ENCODE assay signal across 8 cellular contexts in genomic region chr12:54017027-54017788, GRCh38. TPM values are rescaled to one million over a fixed set of nuclear protein-coding genes. Genes with fewer than 3 reads are reported as not detected.
A peak's percentile ranks its signal among the peaks of the same experiment; 100 is the strongest.
DNase-seq lines count a peak whose midpoint lies in the region; ATAC-seq, FAIRE-seq and TF ChIP-seq lines count a peak whose summit lies in the region.

No MANE protein-coding gene starts in this region.

- H3K4ac ChIP-seq in H1 (replicated peaks; ENCODE audit: insufficient read length, low read depth, low read length): no peak overlapping the region

- DNase-seq in CD4-positive, CD25-positive, alpha-beta regulatory T cell: no peak
- DNase-seq in H1 (ENCODE audit: low read depth in 1 of 2, low spot score in 2 of 2): peak in 1 of 2 experiments; percentile 56
- no peak for DNase-seq in occipital lobe (lab: John Stamatoyannopoulos, UW)
- no peak for DNase-seq in AG20443 (ENCODE audit: low spot score)

- no peak overlapping the region for H2BK20ac ChIP-seq in H1 (ENCODE audit: low read length)

- no peak overlapping the region for H3K14ac ChIP-seq in H1 (ENCODE audit: insufficient read length)

- H3K9ac ChIP-seq in OCI-LY3 (ENCODE audit: low read length) (peak overlapping the region; percentile 78), H1 (replicated peaks in 1 of 4; ENCODE audit: extremely low read depth in 1 of 4, low read depth in 3 of 4, low read length in 3 of 4) (no peak overlapping the region)

- H4K5ac ChIP-seq in H1 (ENCODE audit: insufficient read length, low read depth, low read length): no peak overlapping the region

- peak overlapping the region in 2 of 3 donors; percentile 67 to 86 for H3K27ac Mint-ChIP-seq in CD4-positive, CD25-positive, alpha-beta regulatory T cell
- H3K27ac Mint-ChIP-seq in nephron: peak overlapping the region; percentile 93 to 97 (median 95)

- no peak for TF ChIP-seq EP300 in H1 (IDR thresholded peaks at IDR 0.05; ENCODE audit: borderline replicate concordance in 1 of 2, low read depth in 2 of 2, low read length in 2 of 2)

- H3K36me3 Mint-ChIP-seq in CD4-positive, CD25-positive, alpha-beta regulatory T cell: no peaks in the 10 kb centered on the region
- peaks cover 3% of the 10 kb centered on the region for H3K36me3 Mint-ChIP-seq in nephron (ENCODE audit: low read depth)

- ATAC-seq in CD4-positive, CD25-positive, alpha-beta regulatory T cell (ENCODE audit: low read depth in 2 of 2): peak; percentile 7 to 26
- ATAC-seq in GM19025 (IDR thresholded peaks at IDR 0.05; ENCODE audit: low read depth, unreplicated experiment): peak; percentile 12
- peak; percentile 33 for ATAC-seq in HG03280 (IDR thresholded peaks at IDR 0.05; ENCODE audit: unreplicated experiment)

- peaks cover 0 to 35% (median 15%) of the 10 kb centered on the region in 4 donors for H3K4me1 Mint-ChIP-seq in CD4-positive, CD25-positive, alpha-beta regulatory T cell
- H3K4me1 Mint-ChIP-seq in nephron: peaks cover 62% of the 10 kb centered on the region

- no peaks in the 10 kb centered on the region for H3K9me3 ChIP-seq in CD4-positive, CD25-positive, alpha-beta regulatory T cell (ENCODE audit: control insufficient read depth in 2 of 2, low read length in 2 of 2)
- H3K9me3 ChIP-seq in OCI-LY3 (ENCODE audit: insufficient read depth, low read length) (no peaks in the 10 kb centered on the region), H1 (ENCODE audit: insufficient read depth in 2 of 2, low read depth in 1 of 2, low read length in 1 of 2) (no peaks in the 10 kb centered on the region)

- H3K27me3 Mint-ChIP-seq in CD4-positive, CD25-positive, alpha-beta regulatory T cell: peaks cover 93% of the 10 kb centered on the region
- peaks cover 23% of the 10 kb centered on the region for H3K27me3 Mint-ChIP-seq in nephron (ENCODE audit: low read depth)

- no peak overlapping the region for H3K23ac ChIP-seq in H1 (ENCODE audit: insufficient read length)

- no peaks in the 10 kb centered on the region for H3K36me3 ChIP-seq in CD4-positive, CD25-positive, alpha-beta regulatory T cell (ENCODE audit: control insufficient read depth, insufficient read depth, low read length)
- H3K36me3 ChIP-seq in OCI-LY3 (replicated peaks; ENCODE audit: low read depth, low read length) (no peaks in the 10 kb centered on the region), H1 (ENCODE audit: control insufficient read depth in 2 of 4, insufficient read depth in 4 of 4, low read length in 3 of 4) (no peaks in the 10 kb centered on the region; a peak in 1 of 8 replicates)

- H3K79me1 ChIP-seq in H1 (ENCODE audit: low read depth, low read length): no peaks in the 10 kb centered on the region

- no peak overlapping the region for H2BK12ac ChIP-seq in H1 (ENCODE audit: low read depth, low read length)

- CTCF ChIA-PET in H1 (lab: Charles Lee; ENCODE audit: partially characterized antibody): interaction anchor here (0.7 to 3.8 kb wide), 17 partner anchors 8 to 198 kb away, joined by 3 to 50 read pairs (median 4); partner anchors contain the start of genes HOXC12, HOXC5, HOXC8 and HOXC9

- no peak overlapping the region for H3K56ac ChIP-seq in H1 (replicated peaks; ENCODE audit: insufficient read length, low read depth, low read length)

- no peak for TF ChIP-seq RAD21 in H1 (IDR thresholded peaks at IDR 0.05 in 1 of 2, conservative IDR thresholded peaks at IDR 0.05 in 1 of 2; ENCODE audit: low read depth in 2 of 2, low read length in 2 of 2)

- H2AFZ ChIP-seq in OCI-LY3 (ENCODE audit: low read depth, low read length): peak overlapping the region; percentile 62
- no peak overlapping the region for H2AFZ ChIP-seq in H1 (ENCODE audit: low read length)

- H3K27me3 ChIP-seq in CD4-positive, CD25-positive, alpha-beta regulatory T cell (ENCODE audit: control insufficient read depth, insufficient read depth, low read length): peaks cover 51% of the 10 kb centered on the region
- H3K27me3 ChIP-seq in OCI-LY3 (ENCODE audit: low read depth, low read length) (0 out of 2 replicates have a peak, but pooled peaks cover 10% of the 10 kb centered on the region), H1 (replicated peaks in 1 of 4; ENCODE audit: control insufficient read depth in 3 of 4, extremely low read depth in 1 of 4, insufficient read depth in 3 of 4, low read length in 3 of 4) (peaks cover 93 to 100% (median 100%) of the 10 kb centered on the region in 4 experiments)

- H3K23me2 ChIP-seq in H1 (ENCODE audit: low read depth, low read length): peaks cover 3% of the 10 kb centered on the region; the same call in 1 of the 2 replicates

- peaks cover 0 to 8% (median 0%) of the 10 kb centered on the region in 7 donors for H3K9me3 Mint-ChIP-seq in CD4-positive, CD25-positive, alpha-beta regulatory T cell
- H3K9me3 Mint-ChIP-seq in nephron: no peaks in the 10 kb centered on the region

- no peak overlapping the region for H3K27ac ChIP-seq in CD4-positive, CD25-positive, alpha-beta regulatory T cell (ENCODE audit: insufficient read depth, low read length, poor library complexity, severe bottlenecking)
- H3K27ac ChIP-seq in OCI-LY3 (ENCODE audit: low read length) (peak overlapping the region; percentile 78), H1 (ENCODE audit: low read depth, low read length) (no peak overlapping the region)

- no peaks in the 10 kb centered on the region for H4K20me1 ChIP-seq in OCI-LY3 (ENCODE audit: insufficient read depth, low read length)
- H4K20me1 ChIP-seq in H1 (replicated peaks in 1 of 2; ENCODE audit: control insufficient read depth in 1 of 2, insufficient read depth in 2 of 2, low read length in 2 of 2): peaks cover 6 to 43% of the 10 kb centered on the region in 2 experiments

- WGBS in H1 (ENCODE audit: extremely low coverage in 1 of 2, insufficient coverage in 1 of 2, insufficient read length in 1 of 2, insufficient replicate concordance in 2 of 2, low coverage in 1 of 2, low lambda C conversion rate in 2 of 2, missing lambda C conversion rate in 1 of 2), 2 experiments: 4% methylated on average over 23 of the region's 24 CpGs; no CpG with 5 or more reads in 1 of the 2 experiments

- H3K4me1 ChIP-seq in CD4-positive, CD25-positive, alpha-beta regulatory T cell (ENCODE audit: control insufficient read depth, insufficient read depth, low read length, poor library complexity, severe bottlenecking): peaks cover 25% of the 10 kb centered on the region
- peaks cover 31% of the 10 kb centered on the region for H3K4me1 ChIP-seq in OCI-LY3 (ENCODE audit: low read length)
- H3K4me1 ChIP-seq in H1 (replicated peaks in 1 of 4; ENCODE audit: control insufficient read depth in 3 of 4, insufficient read depth in 4 of 4, low read length in 3 of 4): peaks cover 0 to 12% (median 4%) of the 10 kb centered on the region in 4 experiments; a peak in 6 of 7 replicates

- FAIRE-seq in H1 (lab: Jason Lieb, UNC): no peak

- POLR2A ChIA-PET in H1 (lab: Charles Lee; ENCODE audit: partially characterized antibody): interaction anchor here (1.3 kb wide), 1 partner anchor 79 kb away, joined by 4 read pairs; the partner anchor contains the start of gene HOXC13

- peak overlapping the region; percentile 65 for H3K4me3 ChIP-seq in CD4-positive, CD25-positive, alpha-beta regulatory T cell (ENCODE audit: low read depth, low read length)
- H3K4me3 ChIP-seq in OCI-LY3 (ENCODE audit: low read length): peak overlapping the region; percentile 79
- peak overlapping the region in 3 of 4 experiments; percentile 9 to 54 (median 26); a peak in 5 of 8 replicates for H3K4me3 ChIP-seq in H1 (ENCODE audit: extremely low read depth in 1 of 4, insufficient read depth in 2 of 4, low read depth in 3 of 4, low read length in 4 of 4)

- TF ChIP-seq POLR2A in H1 (IDR thresholded peaks at IDR 0.05; ENCODE audit: control extremely low read depth in 1 of 2, low read depth in 2 of 2, low read length in 2 of 2): no peak

- H2AK5ac ChIP-seq in H1 (ENCODE audit: low read depth, low read length): no peak overlapping the region; the same call in 1 of the 2 replicates

- H4K91ac ChIP-seq in H1 (replicated peaks; ENCODE audit: insufficient read length, low read length): no peak overlapping the region

- H3K79me2 ChIP-seq in OCI-LY3 (ENCODE audit: low read length) (no peaks in the 10 kb centered on the region), H1 (ENCODE audit: control insufficient read depth in 1 of 2, insufficient read depth in 2 of 2, low read length in 2 of 2) (no peaks in the 10 kb centered on the region)

- no peak overlapping the region for H4K8ac ChIP-seq in H1 (ENCODE audit: extremely low read depth, insufficient read depth, low read length)

- peak overlapping the region; percentile 83 for H3K4me2 ChIP-seq in OCI-LY3 (ENCODE audit: low read length)
- peak overlapping the region; percentile 28 to 79 for H3K4me2 ChIP-seq in H1 (ENCODE audit: insufficient read depth in 1 of 2, low read depth in 2 of 2, low read length in 2 of 2)

- no peak overlapping the region for H2BK5ac ChIP-seq in H1 (ENCODE audit: low read depth, low read length)

- no peak overlapping the region for H2BK120ac ChIP-seq in H1 (replicated peaks; ENCODE audit: low read depth, low read length)

- H3K4me3 Mint-ChIP-seq in CD4-positive, CD25-positive, alpha-beta regulatory T cell: peak overlapping the region; percentile 77 to 86 (median 84)
- H3K4me3 Mint-ChIP-seq in nephron: peak overlapping the region; percentile 85 to 90 (median 89)

- TF ChIP-seq CTCF in OCI-LY3 (IDR thresholded peaks at IDR 0.05; ENCODE audit: low read depth, low read length) (peak; percentile 18; the same call in 1 of the 2 replicates), H1 (IDR thresholded peaks at IDR 0.05; ENCODE audit: control extremely low read depth in 1 of 3, insufficient read depth in 1 of 3, low read depth in 1 of 3, low read length in 3 of 3) (no peak), nephron (IDR thresholded peaks at IDR 0.05; ENCODE audit: unreplicated experiment in 3 of 3) (no peak)

- H3K18ac ChIP-seq in H1 (ENCODE audit: extremely low read depth, low read length): no peak overlapping the region; the same call in 1 of the 2 replicates

- no peak overlapping the region for H2BK15ac ChIP-seq in H1 (ENCODE audit: low read length)

RNA-seq across cellular contexts. Expression of gene HOXC8, which starts 8.4 kb away (rescaled TPM):
- total RNA-seq in CD4-positive, CD25-positive, alpha-beta regulatory T cell: not detected
- not detected for polyA plus RNA-seq in CD4-positive, CD25-positive, alpha-beta regulatory T cell
- total RNA-seq in H1 (2021; fragmentation: NEBNext Ultra II Directional; extraction: Animal tissue kit (Norgen Biotek cat#: 25700)): not detected in 2 replicates
- not detected in 2 replicates for polyA plus RNA-seq in H1 (2011; rRNA removed)
- polyA plus RNA-seq in H1 (2011; cell fraction: cytosol; rRNA removed): not detected
- polyA plus RNA-seq in H1 (2011; cell fraction: nucleus; rRNA removed): not detected
- polyA plus RNA-seq in H1 (2012, experiment 1 of 2): 0.09 TPM in 1 of 4 replicates, not detected in the others
- polyA plus RNA-seq in H1 (2012, experiment 2 of 2): not detected
- polyA plus RNA-seq in H1 (2013, experiment 1 of 2): not detected
- polyA plus RNA-seq in H1 (2013, experiment 2 of 2): not detected
- polyA minus RNA-seq in H1 (2011; rRNA and poly(A)+ RNA removed): not detected in 2 replicates
- not detected for polyA minus RNA-seq in H1 (2011; cell fraction: cytosol; rRNA and poly(A)+ RNA removed)
- polyA minus RNA-seq in H1 (2011; cell fraction: nucleus; rRNA and poly(A)+ RNA removed): not detected
- not detected for total RNA-seq in occipital lobe

RNA-seq across cellular contexts. Expression of gene HOXC6, which starts 11.0 kb away (rescaled TPM):
- total RNA-seq in CD4-positive, CD25-positive, alpha-beta regulatory T cell: not detected
- polyA plus RNA-seq in CD4-positive, CD25-positive, alpha-beta regulatory T cell: not detected
- not detected in 2 replicates for total RNA-seq in H1 (2021; fragmentation: NEBNext Ultra II Directional; extraction: Animal tissue kit (Norgen Biotek cat#: 25700))
- polyA plus RNA-seq in H1 (2011; rRNA removed): not detected in 2 replicates
- polyA plus RNA-seq in H1 (2011; cell fraction: cytosol; rRNA removed): not detected
- not detected for polyA plus RNA-seq in H1 (2011; cell fraction: nucleus; rRNA removed)
- not detected in 4 replicates for polyA plus RNA-seq in H1 (2012, experiment 1 of 2)
- polyA plus RNA-seq in H1 (2012, experiment 2 of 2): not detected
- not detected for polyA plus RNA-seq in H1 (2013, experiment 1 of 2)
- polyA plus RNA-seq in H1 (2013, experiment 2 of 2): not detected
- not detected in 2 replicates for polyA minus RNA-seq in H1 (2011; rRNA and poly(A)+ RNA removed)
- polyA minus RNA-seq in H1 (2011; cell fraction: cytosol; rRNA and poly(A)+ RNA removed): not detected
- not detected for polyA minus RNA-seq in H1 (2011; cell fraction: nucleus; rRNA and poly(A)+ RNA removed)
- not detected for total RNA-seq in occipital lobe

RNA-seq across cellular contexts. Expression of gene HOXC5, which starts 15.6 kb away (rescaled TPM):
- not detected for total RNA-seq in CD4-positive, CD25-positive, alpha-beta regulatory T cell
- polyA plus RNA-seq in CD4-positive, CD25-positive, alpha-beta regulatory T cell: not detected
- total RNA-seq in H1 (2021; fragmentation: NEBNext Ultra II Directional; extraction: Animal tissue kit (Norgen Biotek cat#: 25700)): not detected in 2 replicates
- not detected in 2 replicates for polyA plus RNA-seq in H1 (2011; rRNA removed)
- polyA plus RNA-seq in H1 (2011; cell fraction: cytosol; rRNA removed): not detected
- not detected for polyA plus RNA-seq in H1 (2011; cell fraction: nucleus; rRNA removed)
- polyA plus RNA-seq in H1 (2012, experiment 1 of 2): not detected in 4 replicates
- polyA plus RNA-seq in H1 (2012, experiment 2 of 2): not detected
- not detected for polyA plus RNA-seq in H1 (2013, experiment 1 of 2)
- not detected for polyA plus RNA-seq in H1 (2013, experiment 2 of 2)
- polyA minus RNA-seq in H1 (2011; rRNA and poly(A)+ RNA removed): not detected in 2 replicates
- not detected for polyA minus RNA-seq in H1 (2011; cell fraction: cytosol; rRNA and poly(A)+ RNA removed)
- polyA minus RNA-seq in H1 (2011; cell fraction: nucleus; rRNA and poly(A)+ RNA removed): not detected
- total RNA-seq in occipital lobe: not detected

RNA-seq across cellular contexts. Expression of gene HOXC9, which starts 17.2 kb away (rescaled TPM):
- not detected for total RNA-seq in CD4-positive, CD25-positive, alpha-beta regulatory T cell
- not detected for polyA plus RNA-seq in CD4-positive, CD25-positive, alpha-beta regulatory T cell
- not detected in 2 replicates for total RNA-seq in H1 (2021; fragmentation: NEBNext Ultra II Directional; extraction: Animal tissue kit (Norgen Biotek cat#: 25700))
- polyA plus RNA-seq in H1 (2011; rRNA removed): not detected in 2 replicates
- not detected for polyA plus RNA-seq in H1 (2011; cell fraction: cytosol; rRNA removed)
- not detected for polyA plus RNA-seq in H1 (2011; cell fraction: nucleus; rRNA removed)
- polyA plus RNA-seq in H1 (2012, experiment 1 of 2): not detected in 4 replicates
- polyA plus RNA-seq in H1 (2012, experiment 2 of 2): not detected
- polyA plus RNA-seq in H1 (2013, experiment 1 of 2): not detected
- polyA plus RNA-seq in H1 (2013, experiment 2 of 2): not detected
- not detected in 2 replicates for polyA minus RNA-seq in H1 (2011; rRNA and poly(A)+ RNA removed)
- not detected for polyA minus RNA-seq in H1 (2011; cell fraction: cytosol; rRNA and poly(A)+ RNA removed)
- polyA minus RNA-seq in H1 (2011; cell fraction: nucleus; rRNA and poly(A)+ RNA removed): not detected
- not detected for total RNA-seq in occipital lobe

RNA-seq across cellular contexts. Expression of gene HOXC10, which starts 32.3 kb away (rescaled TPM):
- total RNA-seq in CD4-positive, CD25-positive, alpha-beta regulatory T cell: not detected
- polyA plus RNA-seq in CD4-positive, CD25-positive, alpha-beta regulatory T cell: not detected
- total RNA-seq in H1 (2021; fragmentation: NEBNext Ultra II Directional; extraction: Animal tissue kit (Norgen Biotek cat#: 25700)): not detected in 2 replicates
- not detected in 2 replicates for polyA plus RNA-seq in H1 (2011; rRNA removed)
- polyA plus RNA-seq in H1 (2011; cell fraction: cytosol; rRNA removed): not detected
- polyA plus RNA-seq in H1 (2011; cell fraction: nucleus; rRNA removed): not detected
- polyA plus RNA-seq in H1 (2012, experiment 1 of 2): not detected in 4 replicates
- polyA plus RNA-seq in H1 (2012, experiment 2 of 2): 0.20 TPM
- polyA plus RNA-seq in H1 (2013, experiment 1 of 2): not detected
- not detected for polyA plus RNA-seq in H1 (2013, experiment 2 of 2)
- not detected in 2 replicates for polyA minus RNA-seq in H1 (2011; rRNA and poly(A)+ RNA removed)
- polyA minus RNA-seq in H1 (2011; cell fraction: cytosol; rRNA and poly(A)+ RNA removed): not detected
- polyA minus RNA-seq in H1 (2011; cell fraction: nucleus; rRNA and poly(A)+ RNA removed): not detected
- total RNA-seq in occipital lobe: not detected

Comparison
In these comparisons a context has a peak if more than half of its experiments do, and no peak if none do; other contexts are left out.
1. H3K4me3 ChIP-seq: peak in every context shown above with its lines; median percentile 79 in OCI-LY3; 65 in CD4-positive, CD25-positive, alpha-beta regulatory T cell; 26 in H1.